In genomic region chr12:76018672-76019071, GRCh38 we compare ENCODE assay signal across 16 cellular contexts. TPM values are rescaled to one million over a fixed set of nuclear protein-coding genes. Genes with fewer than 3 reads are reported as not detected.
DNase-seq lines count a peak whose midpoint lies in the region; ATAC-seq, FAIRE-seq and TF ChIP-seq lines count a peak whose summit lies in the region.
"Had no signal": no experiment of that assay in that cellular context is flagged by ENCODE, and none has a peak within 500 bp of the region (broad histone marks: within the 10 kb centered on the region; RNA-seq: fewer than 3 reads in every experiment).

No MANE protein-coding gene starts in this region.

- POLR2A ChIA-PET in A549 (lab: Yijun Ruan, JAX): interaction anchor here (1.3 kb wide), 1 partner anchor 12 kb away, joined by 3 read pairs; no protein-coding TSS in a partner anchor
- POLR2A ChIA-PET in activated CD8-positive, alpha-beta T cell treated with anti-CD3 and anti-CD28 coated beads for 36 hours (lab: Charles Lee): no interaction called here
- POLR2A ChIA-PET in CD4-positive, alpha-beta T cell (lab: Charles Lee): no interaction called here

- no peaks in the 10 kb centered on the region; the same call in 1 of the 2 replicates for H3F3A ChIP-seq in GM23338 (replicated peaks; ENCODE audit: low read depth)

- H3K4me3 Mint-ChIP-seq in GM23338: no peak overlapping the region; the same call in 2 of the 3 replicates
- H3K4me3 Mint-ChIP-seq in activated CD8-positive, alpha-beta T cell treated with anti-CD3 and anti-CD28 coated beads for 36 hours: no peak overlapping the region
- no peak overlapping the region for H3K4me3 Mint-ChIP-seq in CD4-positive, alpha-beta T cell

- peaks cover 37% of the 10 kb centered on the region for H3K4me1 Mint-ChIP-seq in GM23338
- H3K4me1 Mint-ChIP-seq in activated CD8-positive, alpha-beta T cell treated with anti-CD3 and anti-CD28 coated beads for 36 hours (ENCODE audit: low read depth): peaks cover 56% of the 10 kb centered on the region
- H3K4me1 Mint-ChIP-seq in CD4-positive, alpha-beta T cell (ENCODE audit: low read depth): peaks cover 26% of the 10 kb centered on the region

- H4K20me1 ChIP-seq in GM23338 (replicated peaks; ENCODE audit: insufficient read depth): no peaks in the 10 kb centered on the region

- no peak for FAIRE-seq in A549 (lab: Jason Lieb, UNC)

- no peak for TF ChIP-seq CTCF in A549 (IDR thresholded peaks at IDR 0.05)
- no peak for TF ChIP-seq CTCF in GM23338 (conservative IDR thresholded peaks at IDR 0.05; ENCODE audit: low read depth in 2 of 2)
- TF ChIP-seq CTCF in activated CD8-positive, alpha-beta T cell treated with anti-CD3 and anti-CD28 coated beads for 36 hours (IDR thresholded peaks at IDR 0.05): no peak
- TF ChIP-seq CTCF in right lobe of liver (IDR thresholded peaks at IDR 0.05): no peak
- no peak for TF ChIP-seq CTCF in CD4-positive, alpha-beta T cell (IDR thresholded peaks at IDR 0.05)

- no peaks in the 10 kb centered on the region for H3K27me3 ChIP-seq in GM23338 (ENCODE audit: insufficient read depth)
- H3K27me3 ChIP-seq in right lobe of liver: no peaks in the 10 kb centered on the region
- no peaks in the 10 kb centered on the region for H3K27me3 ChIP-seq in CD4-positive, alpha-beta T cell (ENCODE audit: control insufficient read depth, insufficient read depth, low read length)
- H3K27me3 ChIP-seq: gastrocnemius medialis, MG63 had no signal

- H3K79me2 ChIP-seq in GM23338 (replicated peaks; ENCODE audit: insufficient read depth): no peaks in the 10 kb centered on the region

- H3K4me1 ChIP-seq in A549 (peaks cover 51% of the 10 kb centered on the region), GM23338 (ENCODE audit: insufficient read depth) (peaks cover 30% of the 10 kb centered on the region), right lobe of liver (no peaks in the 10 kb centered on the region)
- H3K4me1 ChIP-seq: gastrocnemius medialis, prostate gland had no signal

- H3K36me3 Mint-ChIP-seq in GM23338 (ENCODE audit: low read depth): no peaks in the 10 kb centered on the region
- no peaks in the 10 kb centered on the region for H3K36me3 Mint-ChIP-seq in activated CD8-positive, alpha-beta T cell treated with anti-CD3 and anti-CD28 coated beads for 36 hours (ENCODE audit: low read depth)
- no peaks in the 10 kb centered on the region for H3K36me3 Mint-ChIP-seq in CD4-positive, alpha-beta T cell (ENCODE audit: low read depth)

- intact Hi-C loops in activated CD8-positive, alpha-beta T cell treated with anti-CD3 and anti-CD28 coated beads for 36 hours (cut with micrococcal nuclease): no loop called here
- intact Hi-C loops in right lobe of liver (cut with DNase I): no loop called here
- intact Hi-C loops in CD4-positive, alpha-beta T cell (cut with DNase I, micrococcal nuclease): no loop called here

- no peak for DNase-seq in A549 (ENCODE audit: low read depth in 1 of 2, low spot score in 1 of 2)
- no peak for DNase-seq in GM23338 (ENCODE audit: low spot score)
- DNase-seq in activated CD8-positive, alpha-beta T cell treated with anti-CD3 and anti-CD28 coated beads for 36 hours: no peak
- DNase-seq in kidney tubule cell (ENCODE audit: low spot score): peak; percentile 67
- DNase-seq in right lobe of liver: no peak
- DNase-seq in CD4-positive, alpha-beta T cell: no peak
- no peak for DNase-seq in HCEC 1CT
- DNase-seq: activated CD8-positive, alpha-beta memory T cell treated with anti-CD3 and anti-CD28 coated beads for 24 hours; activated naive CD4-positive, alpha-beta T cell treated with Interleukin-2 at 50 U/mL for 16 hours; DMS53; gastrocnemius medialis; MG63; NCI-H82; T-helper 9 cell had no signal

- H3K36me3 ChIP-seq in GM23338 (ENCODE audit: insufficient read depth) (no peaks in the 10 kb centered on the region), right lobe of liver (no peaks in the 10 kb centered on the region)
- H3K36me3 ChIP-seq: gastrocnemius medialis, MG63, prostate gland had no signal

- H3K27ac ChIP-seq in A549: peak overlapping the region; percentile 91 to 92
- H3K27ac ChIP-seq in GM23338 (ENCODE audit: low read depth): peak overlapping the region; percentile 35; the same call in 1 of the 2 replicates
- H3K27ac ChIP-seq in right lobe of liver: no peak overlapping the region
- no peak overlapping the region for H3K27ac ChIP-seq in CD4-positive, alpha-beta T cell (ENCODE audit: low read depth, low read length)
- H3K27ac ChIP-seq: gastrocnemius medialis, prostate gland had no signal

- WGBS in A549 (ENCODE audit: missing lambda C conversion rate): 40% methylated on average over 1 of the region's 1 CpG
- WGBS in right lobe of liver (ENCODE audit: insufficient coverage, low coverage, low lambda C conversion rate, missing lambda C conversion rate): 69% methylated on average over 1 of the region's 1 CpG

- peaks cover 2% of the 10 kb centered on the region for H3K27me3 Mint-ChIP-seq in GM23338 (ENCODE audit: insufficient read depth, low read depth, poor library complexity)
- no peaks in the 10 kb centered on the region for H3K27me3 Mint-ChIP-seq in activated CD8-positive, alpha-beta T cell treated with anti-CD3 and anti-CD28 coated beads for 36 hours
- no peaks in the 10 kb centered on the region for H3K27me3 Mint-ChIP-seq in CD4-positive, alpha-beta T cell

- H3K9me3 Mint-ChIP-seq in GM23338: no peaks in the 10 kb centered on the region
- no peaks in the 10 kb centered on the region for H3K9me3 Mint-ChIP-seq in activated CD8-positive, alpha-beta T cell treated with anti-CD3 and anti-CD28 coated beads for 36 hours
- H3K9me3 Mint-ChIP-seq in CD4-positive, alpha-beta T cell: no peaks in the 10 kb centered on the region

- H2AFZ ChIP-seq in GM23338: no peak overlapping the region

- CTCF ChIA-PET in A549 (lab: Yijun Ruan, JAX): interaction anchor here (1.2 to 1.7 kb wide), 2 partner anchors 13 to 33 kb away, joined by 3 to 6 read pairs; partner anchors contain the start of gene PHLDA1
- CTCF ChIA-PET in activated CD8-positive, alpha-beta T cell treated with anti-CD3 and anti-CD28 coated beads for 36 hours (lab: Charles Lee): interaction anchor here (0.6 to 4.5 kb wide), 2 partner anchors 13 to 110 kb away, joined by 3 to 28 read pairs; partner anchors contain the start of gene PHLDA1
- CTCF ChIA-PET in CD4-positive, alpha-beta T cell (lab: Charles Lee): no interaction called here

- TF ChIP-seq POLR2A in A549 (IDR thresholded peaks at IDR 0.05; ENCODE audit: low read length): no peak
- no peak for TF ChIP-seq POLR2A in right lobe of liver (IDR thresholded peaks at IDR 0.05)

- peak overlapping the region; percentile 8; the same call in 1 of the 2 replicates for H3K27ac Mint-ChIP-seq in GM23338
- peak overlapping the region; percentile 76 for H3K27ac Mint-ChIP-seq in activated CD8-positive, alpha-beta T cell treated with anti-CD3 and anti-CD28 coated beads for 36 hours
- H3K27ac Mint-ChIP-seq in CD4-positive, alpha-beta T cell: no peak overlapping the region

- ATAC-seq in A549: no peak
- ATAC-seq in GM23338: peak; percentile 27
- no peak for ATAC-seq in activated CD8-positive, alpha-beta T cell treated with anti-CD3 and anti-CD28 coated beads for 36 hours
- no peak for ATAC-seq in right lobe of liver
- ATAC-seq in GM21367 (IDR thresholded peaks at IDR 0.05; ENCODE audit: unreplicated experiment): no peak
- no peak for ATAC-seq in CD4-positive, alpha-beta T cell (ENCODE audit: poor library complexity)
- ATAC-seq: gastrocnemius medialis had no signal

- TF ChIP-seq EP300 in A549 (IDR thresholded peaks at IDR 0.05): no peak

- no peaks in the 10 kb centered on the region for H3K9me2 ChIP-seq in GM23338 (ENCODE audit: insufficient read depth)

- H3K9me3 ChIP-seq in A549: no peaks in the 10 kb centered on the region
- H3K9me3 ChIP-seq in right lobe of liver: no peaks in the 10 kb centered on the region
- H3K9me3 ChIP-seq in CD4-positive, alpha-beta T cell (ENCODE audit: control insufficient read depth, low read length): no peaks in the 10 kb centered on the region
- H3K9me3 ChIP-seq: gastrocnemius medialis, MG63, prostate gland had no signal

- no peak overlapping the region for H3K4me3 ChIP-seq in A549
- no peak overlapping the region for H3K4me3 ChIP-seq in GM23338
- H3K4me3 ChIP-seq in right lobe of liver: no peak overlapping the region
- H3K4me3 ChIP-seq: gastrocnemius medialis, MG63, prostate gland had no signal

- H3K4me2 ChIP-seq in A549 (peak overlapping the region; percentile 75), GM23338 (peak overlapping the region; percentile 8)

- no peak for TF ChIP-seq RAD21 in A549 (conservative IDR thresholded peaks at IDR 0.05 in 1 of 2, IDR thresholded peaks at IDR 0.05 in 1 of 2)

TF ChIP-seq in A549, 52 proteins besides CTCF, POLR2A, EP300 and RAD21:
- TF ChIP-seq SMC3 (IDR thresholded peaks at IDR 0.05): no peak
- 0 out of 2 replicates have a peak, but pooled peaks have one; percentile 12 for TF ChIP-seq HEYL (CRISPR knock-in tag; IDR thresholded peaks at IDR 0.05)

TF ChIP-seq in GM23338, 12 proteins besides CTCF, POLR2A, EP300 and RAD21 (continues in another document):
- no peak for TF ChIP-seq ZNF331 (CRISPR knock-in tag; IDR thresholded peaks at IDR 0.05; ENCODE audit: low read depth)
- TF ChIP-seq CREB1 (CRISPR knock-in tag; IDR thresholded peaks at IDR 0.05; ENCODE audit: low read depth): no peak
- no peak for TF ChIP-seq JUNB (IDR thresholded peaks at IDR 0.05; ENCODE audit: unreplicated experiment)

RNA-seq across cellular contexts. Expression of gene PHLDA1, which starts 12.9 kb away (rescaled TPM):
- polyA plus RNA-seq in A549 (2011; rRNA removed): 54.1 and 71.6 TPM in 2 replicates
- 34.1 and 42.4 TPM in 2 replicates for polyA plus RNA-seq in A549 (2012; cell fraction: cytosol; rRNA removed)
- 42.2 and 45.0 TPM in 2 replicates for polyA plus RNA-seq in A549 (2012; cell fraction: nucleus; rRNA removed)
- polyA plus RNA-seq in A549 (2017; fragmentation: RNase III; extraction: RNeasy Plus Mini Kit Qiagen cat#74134 plus additional on column Dnase treatment): 32.7 to 43.1 TPM (median 39.3 TPM) in 3 replicates
- 44.3 and 53.0 TPM in 2 replicates for polyA minus RNA-seq in A549 (2011; rRNA and poly(A)+ RNA removed)
- total RNA-seq in GM23338 (2014; rRNA removed; shearing (Covaris generic)): 19.3 and 21.6 TPM in 2 replicates
- polyA plus RNA-seq in GM23338 (2016; fragmentation: Nextera tagmentation; extraction: Ambion mirVana): 11.6 and 11.7 TPM in 2 replicates
- total RNA-seq in activated CD8-positive, alpha-beta T cell treated with anti-CD3 and anti-CD28 coated beads for 36 hours: 10 to 100 TPM; 33.9 to 35.0 TPM
- 10 to 100 TPM in 4 of 6 experiments, 1 to 10 TPM in 2; 1.7 to 22.4 (median 14.3) TPM for total RNA-seq in right lobe of liver
- total RNA-seq in CD4-positive, alpha-beta T cell: 1 to 10 TPM; 6.5 TPM

Comparison
In these comparisons a context has a peak if more than half of its experiments do, and no peak if none do; other contexts are left out.
1. H3K27ac ChIP-seq: peak in A549 (2 of 2) and GM23338 (single experiment); none in right lobe of liver (0 of 3) and CD4-positive, alpha-beta T cell (single experiment).